9 cellular contexts compared by ENCODE assay signal in genomic region chr12:76020731-76021672, GRCh38. TPM values are rescaled to one million over a fixed set of nuclear protein-coding genes. Genes with fewer than 3 reads are reported as not detected.
DNase-seq lines count a peak whose midpoint lies in the region; ATAC-seq, FAIRE-seq and TF ChIP-seq lines count a peak whose summit lies in the region.
"Had no signal": no experiment of that assay in that cellular context is flagged by ENCODE, and none has a peak within 500 bp of the region (broad histone marks: within the 10 kb centered on the region; RNA-seq: fewer than 3 reads in every experiment).

No MANE protein-coding gene starts in this region.

- H3K9me3 ChIP-seq in GM12878 (replicated peaks; ENCODE audit: control insufficient read depth, insufficient read depth, low read length) (no peaks in the 10 kb centered on the region), mucosa of stomach (ENCODE audit: control insufficient read depth, low read length) (no peaks in the 10 kb centered on the region)

- no TSS peak for BruUV-seq in GM12878 (replicated peaks; lab: Mats Ljungman, UMichigan)

- no peak overlapping the region for H3K4me3 ChIP-seq in GM12878
- no peak overlapping the region for H3K4me3 ChIP-seq in mucosa of stomach (ENCODE audit: low read length)
- H3K4me3 ChIP-seq: cardiac muscle cell had no signal

- RAD21 ChIA-PET in GM12878 (lab: Charles Lee; ENCODE audit: unreplicated experiment): interaction anchor here (0.8 to 2.0 kb wide), 7 partner anchors 10 to 494 kb away, joined by 3 to 16 read pairs (median 3); partner anchors contain the start of gene PHLDA1

- intact Hi-C loops in GM12878 (cut with micrococcal nuclease; ENCODE audit: unreplicated experiment): no loop called here

- H3K36me3 ChIP-seq in GM12878 (ENCODE audit: control insufficient read depth in 2 of 2, insufficient read depth in 2 of 2, low read length in 1 of 2): no peaks in the 10 kb centered on the region
- H3K36me3 ChIP-seq in mucosa of stomach (ENCODE audit: control insufficient read depth, insufficient read depth, low read length): no peaks in the 10 kb centered on the region
- H3K36me3 ChIP-seq: cardiac muscle cell had no signal

- 22% methylated on average over 15 of the region's 15 CpGs for WGBS in GM12878 (ENCODE audit: insufficient coverage, insufficient replicate concordance, low lambda C conversion rate, missing lambda C conversion rate)

- SMC1A ChIA-PET in GM12878 (lab: Charles Lee; ENCODE audit: uncharacterized antibody, unreplicated experiment): interaction anchor here (0.7 to 17.8 kb wide), 13 partner anchors 8 to 493 kb away, joined by 3 to 327 read pairs (median 3); partner anchors contain the start of gene PHLDA1

- TF ChIP-seq POLR2A in GM12878 (IDR thresholded peaks at IDR 0.05; ENCODE audit: low read depth, low read length): no peak

- no peak overlapping the region for H3K9ac ChIP-seq in GM12878 (ENCODE audit: control insufficient read depth, insufficient read depth, low read length)
- H3K9ac ChIP-seq in mucosa of stomach (ENCODE audit: low read length): peak overlapping the region; percentile 23

- H3K4me1 ChIP-seq in GM12878 (ENCODE audit: control insufficient read depth, insufficient read depth, low read length) (peaks cover 14% of the 10 kb centered on the region), mucosa of stomach (ENCODE audit: control insufficient read depth, insufficient read depth, low read length) (peaks cover 18% of the 10 kb centered on the region)

- FAIRE-seq in GM12878 (lab: Jason Lieb, UNC) (no peak), HTR-8/SVneo (lab: Jason Lieb, UNC) (no peak)

- H3K4me2 ChIP-seq in GM12878 (ENCODE audit: control insufficient read depth, insufficient read depth): peak overlapping the region; percentile 53

- DNase-seq in SW 1271 (lab: John Stamatoyannopoulos, UW) (peak; percentile 82 to 96), GM12878 (ENCODE audit: low read depth, low spot score) (peak; percentile 19), stromal cell of bone marrow (ENCODE audit: low read depth) (peak; percentile 98), NCI-H2171 (lab: John Stamatoyannopoulos, UW) (no peak), HTR-8/SVneo (ENCODE audit: insufficient read length, low spot score) (no peak)

- no peaks in the 10 kb centered on the region for H4K20me1 ChIP-seq in GM12878 (ENCODE audit: control insufficient read depth, insufficient read depth)

- peak; percentile 52 for ATAC-seq in GM18861 (IDR thresholded peaks at IDR 0.05; ENCODE audit: unreplicated experiment)
- ATAC-seq in HG03095 (IDR thresholded peaks at IDR 0.05; ENCODE audit: unreplicated experiment): peak; percentile 45
- ATAC-seq in GM12878: peak; percentile 76

- peak overlapping the region; percentile 18; the same call in 1 of the 2 replicates for H3K27ac ChIP-seq in GM12878 (ENCODE audit: control insufficient read depth, insufficient read depth)
- H3K27ac ChIP-seq: cardiac muscle cell had no signal

- no peak for TF ChIP-seq CTCF in GM12878 (IDR thresholded peaks at IDR 0.05 in 2 of 3, conservative IDR thresholded peaks at IDR 0.05 in 1 of 3; ENCODE audit: control insufficient read depth in 2 of 3, extremely low read depth in 1 of 3, insufficient read depth in 1 of 3, low read depth in 3 of 3, low read length in 3 of 3)

- no peaks in the 10 kb centered on the region for H3K79me2 ChIP-seq in GM12878 (ENCODE audit: control insufficient read depth, insufficient read depth, low read length)

- CTCF ChIA-PET in GM12878 (lab: Yijun Ruan, JAX): interaction anchor here (0.8 to 2.3 kb wide), 6 partner anchors 8 to 46 kb away, joined by 3 to 9 read pairs (median 4); partner anchors contain the start of gene PHLDA1

- TF ChIP-seq RAD21 in GM12878 (IDR thresholded peaks at IDR 0.05; ENCODE audit: insufficient read depth, low read depth, low read length): no peak

- in situ Hi-C loops in GM12878 (cut with MboI): no loop called here

- no peak for TF ChIP-seq EP300 in GM12878 (IDR thresholded peaks at IDR 0.05; ENCODE audit: borderline replicate concordance in 1 of 2, control insufficient read depth in 1 of 2, low read depth in 2 of 2, low read length in 2 of 2)

- POLR2A ChIA-PET in GM12878 (lab: Charles Lee): interaction anchor here (0.5 to 1.0 kb wide), 6 partner anchors 10 to 537 kb away, joined by 3 to 6 read pairs (median 4); partner anchors contain the start of gene PHLDA1

- peak overlapping the region; percentile 82 for H2AFZ ChIP-seq in GM12878 (ENCODE audit: control insufficient read depth, low read depth, low read length)

- no peaks in the 10 kb centered on the region for H3K27me3 ChIP-seq in GM12878 (replicated peaks in 1 of 2; ENCODE audit: control insufficient read depth in 2 of 2, insufficient read depth in 2 of 2, low read length in 1 of 2)
- no peaks in the 10 kb centered on the region for H3K27me3 ChIP-seq in mucosa of stomach (ENCODE audit: control insufficient read depth, insufficient read depth, low read length)
- H3K27me3 ChIP-seq: cardiac muscle cell had no signal

TF ChIP-seq in GM12878, 131 proteins besides CTCF, POLR2A, EP300 and RAD21 (continues in another document):
- peak; percentile 73 for TF ChIP-seq CREM (IDR thresholded peaks at IDR 0.05; ENCODE audit: low read depth)
- TF ChIP-seq MTA2 (IDR thresholded peaks at IDR 0.05; ENCODE audit: low read depth): peak; percentile 28; the same call in 1 of the 2 replicates
- no peak for TF ChIP-seq E4F1 (IDR thresholded peaks at IDR 0.05; ENCODE audit: borderline replicate concordance, partially characterized antibody)
- peak; percentile 25; the same call in 1 of the 2 replicates for TF ChIP-seq NR2C1 (IDR thresholded peaks at IDR 0.05)
- 0 out of 2 replicates have a peak, but pooled peaks have one; percentile 25 for TF ChIP-seq EED (IDR thresholded peaks at IDR 0.05; ENCODE audit: low read depth)
- TF ChIP-seq EZH2 (IDR thresholded peaks at IDR 0.05; ENCODE audit: borderline replicate concordance, control insufficient read depth, low read depth, low read length): no peak
- 0 out of 2 replicates have a peak, but pooled peaks have one; percentile 15 for TF ChIP-seq DPF2 (IDR thresholded peaks at IDR 0.05)
- TF ChIP-seq FOXM1 (IDR thresholded peaks at IDR 0.05; ENCODE audit: low read depth, low read length): 0 out of 2 replicates have a peak, but pooled peaks have one; percentile 9
- TF ChIP-seq MYB (IDR thresholded peaks at IDR 0.05; ENCODE audit: borderline replicate concordance, low read depth, low read length): no peak
- peak; percentile 93 for TF ChIP-seq CREB1 (IDR thresholded peaks at IDR 0.05; ENCODE audit: low read depth)
- TF ChIP-seq ATF2 (IDR thresholded peaks at IDR 0.05; ENCODE audit: low read length): peak; percentile 13; the same call in 1 of the 2 replicates
- TF ChIP-seq NFIC (IDR thresholded peaks at IDR 0.05; ENCODE audit: low read depth, low read length): peak; percentile 28; the same call in 1 of the 2 replicates
- peak; percentile 51; the same call in 1 of the 2 replicates for TF ChIP-seq NR2F1 (conservative IDR thresholded peaks at IDR 0.05)
- TF ChIP-seq RUNX3 (IDR thresholded peaks at IDR 0.05; ENCODE audit: low read length): peak; percentile 73
- TF ChIP-seq MTA3 (IDR thresholded peaks at IDR 0.05; ENCODE audit: borderline replicate concordance, low read length): 0 out of 2 replicates have a peak, but pooled peaks have one; percentile 64

RNA-seq across cellular contexts. Expression of gene PHLDA1, which starts 10.6 kb away (rescaled TPM):
- 6.9 and 7.3 TPM in 2 replicates for total RNA-seq in GM12878 (2013; cell fraction: nucleolus; rRNA removed)
- 2.1 and 2.4 TPM in 2 replicates for total RNA-seq in GM12878 (2014; rRNA removed)
- total RNA-seq in GM12878 (2014; rRNA removed; fragmentation: Illumina TruSeq; extraction: Trizol): 1.2 and 1.3 TPM in 2 replicates
- total RNA-seq in GM12878 (2021): 2.5 and 2.7 TPM in 2 replicates
- 0.18 TPM for polyA plus RNA-seq in GM12878 (2011; ENCODE audit: low read depth)
- 14.2 and 14.8 TPM in 2 replicates for polyA plus RNA-seq in GM12878 (2011; rRNA removed)
- 8.7 and 10.8 TPM in 2 replicates for polyA plus RNA-seq in GM12878 (2011; cell fraction: cytosol; rRNA removed)
- polyA plus RNA-seq in GM12878 (2011; cell fraction: nucleus; rRNA removed): 8.8 and 12.0 TPM in 2 replicates
- polyA plus RNA-seq in GM12878 (2012): 0.45 and 0.51 TPM in 2 replicates
- polyA plus RNA-seq in GM12878 (2014; fragmentation: Illumina TruSeq; extraction: Trizol): 1.3 and 1.6 TPM in 2 replicates
- under 1 TPM; 0.66 to 0.87 TPM for polyA plus RNA-seq in GM12878 (2014; fragmentation: Nextera tagmentation; extraction: Ambion mirVana)
- 1.4 and 1.8 TPM in 2 replicates for polyA plus RNA-seq in GM12878 (2014; rRNA removed)
- polyA plus RNA-seq in GM12878 (2016; fragmentation: Nextera tagmentation; extraction: Ambion mirVana): 1 to 10 TPM; 1.3 to 1.4 TPM
- 12.5 and 14.9 TPM in 2 replicates for polyA minus RNA-seq in GM12878 (2011; rRNA and poly(A)+ RNA removed)
- polyA minus RNA-seq in GM12878 (2011; cell fraction: cytosol; rRNA and poly(A)+ RNA removed): 12.2 and 14.1 TPM in 2 replicates
- 24.4 and 48.6 TPM in 2 replicates for polyA minus RNA-seq in GM12878 (2011; cell fraction: nucleus; rRNA and poly(A)+ RNA removed)

Comparison
In these comparisons a context has a peak if more than half of its experiments do, and no peak if none do; other contexts are left out.
1. DNase-seq: peak in SW 1271 (2 of 2), GM12878 (single experiment) and stromal cell of bone marrow (single experiment); none in NCI-H2171 (single experiment) and HTR-8/SVneo (single experiment).
2. Peak in every context shown above with its lines, with median percentiles within 50 percentile points of each other: ATAC-seq.